In the genomic region with DNA sequence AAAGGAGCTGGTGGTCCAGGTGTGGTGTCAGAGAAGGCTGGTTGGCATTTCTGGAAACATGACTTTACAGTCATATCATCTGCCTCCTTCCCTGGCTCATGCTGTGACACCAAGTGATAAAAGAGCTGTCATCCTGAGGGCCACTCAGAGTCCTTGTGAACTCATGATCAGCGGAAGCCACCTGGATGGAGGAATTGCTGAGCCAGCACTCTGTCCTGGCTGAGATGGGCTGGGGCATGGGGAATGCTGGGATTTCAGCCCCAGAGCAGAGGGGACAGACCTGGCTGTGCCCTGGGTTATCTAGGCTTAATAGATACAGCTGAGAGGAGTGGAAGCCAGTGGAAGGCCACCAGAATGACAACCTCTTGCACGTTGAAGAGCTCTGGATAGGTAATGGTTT, we compare ENCODE assay signal across 32 cellular contexts.
"Had no signal": no experiment of that assay in that cellular context is flagged by ENCODE, and none has a peak within 500 bp of the region (broad histone marks: within the 10 kb centered on the region; RNA-seq: fewer than 3 reads in every experiment).

No MANE protein-coding gene starts in this region.

- H3K4me2 ChIP-seq: neural progenitor cell had no signal

- H3K4me3 Mint-ChIP-seq: immature natural killer cell; mesothelial cell of epicardium; natural killer cell; nephron progenitor cell; neural progenitor cell; stimulated activated naive B cell treated with anti-CD40 and anti-IgM and Interleukin-4, amounts not matched to agents 10 μg/mL and 1 μg/mL and 100 μg/mL, for 72 hours had no signal

- FAIRE-seq: islet of Langerhans, kidney, urothelium cell line had no signal

- ATAC-seq: left colon; left lung; lower lobe of right lung; natural killer cell; sciatic nerve; stimulated activated naive B cell treated with anti-CD40 and anti-IgM and Interleukin-4, amounts not matched to agents 10 μg/mL and 1 μg/mL and 100 μg/mL, for 72 hours; stimulated activated naive CD8-positive, alpha-beta T cell treated with anti-CD3 and anti-CD28 coated beads, Interleukin-15, Interleukin-2, amounts not matched to agents 100 U/mL and 50 U/mL, for 24 hours; upper lobe of right lung had no signal

- H3K4me1 Mint-ChIP-seq: naive B cell; neural progenitor cell; stimulated activated naive B cell treated with anti-CD40 and anti-IgM and Interleukin-4, amounts not matched to agents 10 μg/mL and 1 μg/mL and 100 μg/mL, for 72 hours had no signal

- H3K36me3 Mint-ChIP-seq: mesothelial cell of epicardium; naive B cell; natural killer cell; neural progenitor cell; stimulated activated naive B cell treated with anti-CD40 and anti-IgM and Interleukin-4, amounts not matched to agents 10 μg/mL and 1 μg/mL and 100 μg/mL, for 72 hours had no signal

- H3K27ac Mint-ChIP-seq: immature natural killer cell; mesothelial cell of epicardium; naive B cell; natural killer cell; nephron progenitor cell; neural progenitor cell; progenitor cell of endocrine pancreas; stimulated activated naive B cell treated with anti-CD40 and anti-IgM and Interleukin-4, amounts not matched to agents 10 μg/mL and 1 μg/mL and 100 μg/mL, for 72 hours had no signal

- H3K27ac ChIP-seq: left lung, lower lobe of right lung, neural progenitor cell, neutrophil, ovary, right atrium auricular region, skin epidermis, stomach, thoracic aorta, tibial artery, upper lobe of right lung had no signal

- H3K9ac ChIP-seq: neural progenitor cell had no signal

- H3K4me1 ChIP-seq: left lung, lower lobe of right lung, neural progenitor cell, right atrium auricular region, tibial artery, upper lobe of right lung had no signal

- H3K27me3 ChIP-seq: left lung, neural progenitor cell, neutrophil, ovary, right atrium auricular region, stomach, tibial artery, upper lobe of right lung had no signal

- H2AFZ ChIP-seq: neural progenitor cell had no signal

- DNase-seq: hippocampal formation; immature natural killer cell; kidney; left colon; left lung; lower lobe of right lung; mammary epithelial cell; mesendoderm; naive B cell; natural killer cell; nephron progenitor cell; ovary; stimulated activated CD4-positive, alpha-beta T cell treated with anti-CD3 and anti-CD28 coated beads, Interleukin-12 subunit alpha, Interleukin-12 subunit beta, amount 100 ng/mL, for 4 hours; stimulated activated CD4-positive, alpha-beta T cell treated with anti-CD3 and anti-CD28 coated beads, Interleukin-15, amount 100 ng/mL, for 24 hours; stimulated activated CD4-positive, alpha-beta T cell treated with anti-CD3 and anti-CD28 coated beads, Interleukin-2, amount 100 ng/mL, for 24 hours; stimulated activated CD4-positive, alpha-beta T cell treated with anti-CD3 and anti-CD28 coated beads, Interleukin-4, amount 100 ng/mL, for 1 hour; stimulated activated naive B cell treated with anti-CD40 and anti-IgM and Interleukin-4, amounts not matched to agents 10 μg/mL and 1 μg/mL and 100 μg/mL, for 72 hours; stimulated activated naive CD8-positive, alpha-beta T cell treated with anti-CD3 and anti-CD28 coated beads, Interleukin-15, Interleukin-2, amounts not matched to agents 100 U/mL and 50 U/mL, for 24 hours; stomach; tibial artery; trophoblast cell; upper lobe of right lung had no signal

- H3K4me3 ChIP-seq: left lung, lower lobe of right lung, neural progenitor cell, ovary, right atrium auricular region, skin epidermis, stomach, thoracic aorta, tibial artery, upper lobe of right lung had no signal

- H3K36me3 ChIP-seq: left lung, lower lobe of right lung, neural progenitor cell, neutrophil, ovary, right atrium auricular region, stomach, thoracic aorta, tibial artery, upper lobe of right lung had no signal

- H3K9me3 Mint-ChIP-seq: mesothelial cell of epicardium, nephron progenitor cell, neural progenitor cell had no signal

- H3K9me3 ChIP-seq: left lung, lower lobe of right lung, neutrophil, ovary, right atrium auricular region, stomach, thoracic aorta, tibial artery, upper lobe of right lung had no signal
